In genomic region chr3:22443834-22444233, GRCh38 we compare ENCODE assay signal across 8 cellular contexts.
"Had no signal": no experiment of that assay in that cellular context is flagged by ENCODE, and none has a peak within 500 bp of the region (broad histone marks: within the 10 kb centered on the region; RNA-seq: fewer than 3 reads in every experiment).

No MANE protein-coding gene starts in this region.

- H3K4me3 ChIP-seq: GM12878 had no signal

- FAIRE-seq: G401.6, GM12878, GM12891, GM12892, GM18507, GM19239 had no signal

- ATAC-seq: GM12878 had no signal

- DNase-seq: GDM1, GF-D8 had no signal
